Comparison of ENCODE assay signal across 13 cellular contexts in genomic region chr7:106139253-106140251, GRCh38. TPM values are rescaled to one million over a fixed set of nuclear protein-coding genes. Genes with fewer than 3 reads are reported as not detected.
A peak's percentile ranks its signal among the peaks of the same experiment; 100 is the strongest.
DNase-seq lines count a peak whose midpoint lies in the region; ATAC-seq and TF ChIP-seq lines count a peak whose summit lies in the region.
"Had no signal": no experiment of that assay in that cellular context is flagged by ENCODE, and none has a peak within 500 bp of the region (broad histone marks: within the 10 kb centered on the region; RNA-seq: fewer than 3 reads in every experiment).

No MANE protein-coding gene starts in this region.

- no peak overlapping the region for H4K8ac ChIP-seq in mesendoderm (ENCODE audit: low read depth, low read length)

- H3K56ac ChIP-seq in mesendoderm (ENCODE audit: low read length) = no peak overlapping the region

- no peak overlapping the region for H2BK15ac ChIP-seq in mesendoderm (replicated peaks; ENCODE audit: low read depth)

- no peak overlapping the region for H2BK5ac ChIP-seq in mesendoderm (ENCODE audit: low read length)

- no peak overlapping the region for H4K5ac ChIP-seq in mesendoderm (ENCODE audit: low read length)

- H3K4me3 ChIP-seq in AG04449 (ENCODE audit: low read depth, low read length) (no peak overlapping the region), fibroblast of the aortic adventitia (ENCODE audit: low read depth, low read length) (no peak overlapping the region), neural cell (ENCODE audit: low read length) (no peak overlapping the region), mesendoderm (ENCODE audit: low read length) (no peak overlapping the region)

- H3K27me3 ChIP-seq in neural cell (ENCODE audit: insufficient read depth, low read depth, low read length) (no peaks in the 10 kb centered on the region), mesendoderm (ENCODE audit: insufficient read depth, low read length, poor library complexity) (no peaks in the 10 kb centered on the region)

- H3K79me2 ChIP-seq in neural cell (replicated peaks; ENCODE audit: insufficient read depth, low read length) = no peaks in the 10 kb centered on the region
- no peaks in the 10 kb centered on the region for H3K79me2 ChIP-seq in mesendoderm (ENCODE audit: control insufficient read depth, insufficient read depth, low read length)

- H3K4ac ChIP-seq in mesendoderm (ENCODE audit: low read depth, low read length) = no peak overlapping the region

- no peak overlapping the region for H3K27ac ChIP-seq in neural cell (ENCODE audit: low read length)
- H3K27ac ChIP-seq in mesendoderm (ENCODE audit: low read depth, low read length) = no peak overlapping the region

- POLR2A ChIA-PET in AG04449 (lab: Yijun Ruan, JAX) = no interaction called here

- H3K18ac ChIP-seq in mesendoderm (ENCODE audit: low read length) = no peak overlapping the region

- H2AK5ac ChIP-seq in mesendoderm (ENCODE audit: low read length) = no peak overlapping the region

- no peak for TF ChIP-seq EP300 in neural cell (conservative IDR thresholded peaks at IDR 0.05; ENCODE audit: poor library complexity, severe bottlenecking)

- H3K36me3 ChIP-seq in neural cell (ENCODE audit: insufficient read depth, low read length) (no peaks in the 10 kb centered on the region), mesendoderm (ENCODE audit: control insufficient read depth, insufficient read depth, low read length) (no peaks in the 10 kb centered on the region)

- H3K9ac ChIP-seq in neural cell (ENCODE audit: low read length) = no peak overlapping the region
- H3K9ac ChIP-seq in mesendoderm (ENCODE audit: low read length) = no peak overlapping the region

- TF ChIP-seq RAD21 in neural cell (conservative IDR thresholded peaks at IDR 0.05) = no peak

- H4K20me1 ChIP-seq in neural cell (ENCODE audit: insufficient read depth) = no peaks in the 10 kb centered on the region

- DNase-seq in AG04449 (ENCODE audit: low read depth, low spot score) (peak; percentile 23), NCI-H2171 (lab: John Stamatoyannopoulos, UW) (peak; percentile 56), fibroblast of the aortic adventitia (ENCODE audit: low read depth) (peak; percentile 51), mesendoderm (no peak), SKM-1 (lab: John Stamatoyannopoulos, UW; ENCODE audit: unreplicated experiment) (no peak)
- DNase-seq: activated T-cell treated with anti-CD3 and anti-CD28 coated beads, Interleukin-2, amount 50 U/mL, for 72 hours; AML-193; small intestine; T-helper 17 cell had no signal

- no peak overlapping the region for H3K23ac ChIP-seq in mesendoderm (ENCODE audit: low read length)

- no peak overlapping the region for H2AFZ ChIP-seq in neural cell (ENCODE audit: low read depth, low read length)

- WGBS in mesendoderm (ENCODE audit: extremely low coverage, insufficient coverage, low lambda C conversion rate) = no CpG with 5 or more reads among the region's 8 CpGs

- CTCF ChIA-PET in AG04449 (lab: Yijun Ruan, JAX) = interaction anchor here (0.8 to 1.7 kb wide), 6 partner anchors 13 to 98 kb away, joined by 3 to 5 read pairs (median 4); no protein-coding TSS in a partner anchor

- H3K4me2 ChIP-seq in neural cell (ENCODE audit: low read length) (no peak overlapping the region), mesendoderm (ENCODE audit: low read length) (no peak overlapping the region)

- TF ChIP-seq CTCF in AG04449 (IDR thresholded peaks at IDR 0.05; ENCODE audit: insufficient read depth, low read length, missing control alignments) (no peak), fibroblast of the aortic adventitia (IDR thresholded peaks at IDR 0.05; ENCODE audit: insufficient read depth, low read length) (no peak), neural cell (IDR thresholded peaks at IDR 0.05; ENCODE audit: poor library complexity, severe bottlenecking) (no peak)

- ATAC-seq in GM18907 (IDR thresholded peaks at IDR 0.05; ENCODE audit: unreplicated experiment) (no peak), GM21526 (IDR thresholded peaks at IDR 0.05; ENCODE audit: low FRiP score, unreplicated experiment) (no peak)
- ATAC-seq: activated T-cell treated with anti-CD3 and anti-CD28 coated beads, Interleukin-2, amount 50 U/mL, for 72 hours; stimulated activated effector memory CD8-positive, alpha-beta T cell treated with anti-CD3 and anti-CD28 coated beads, Interleukin-12 subunit alpha, Interleukin-12 subunit beta, amount 100 ng/mL, for 72 hours; T-helper 17 cell had no signal

- H3K9me2 ChIP-seq in neural cell (ENCODE audit: insufficient read depth, low read length) = no peaks in the 10 kb centered on the region

- H3K4me1 ChIP-seq in mesendoderm (ENCODE audit: control insufficient read depth, low read depth, low read length) = peaks cover 2% of the 10 kb centered on the region

- no peaks in the 10 kb centered on the region for H3K9me3 ChIP-seq in neural cell (ENCODE audit: low read length)

- no peaks in the 10 kb centered on the region for H3K79me1 ChIP-seq in mesendoderm (ENCODE audit: low read length)

- no peaks in the 10 kb centered on the region for H3F3A ChIP-seq in neural cell (ENCODE audit: insufficient read depth, low read length, poor library complexity, severe bottlenecking)

- no peak overlapping the region for H2BK120ac ChIP-seq in mesendoderm (ENCODE audit: low read depth, low read length)

TF ChIP-seq in neural cell, 6 proteins besides CTCF, POLR2A, EP300 and RAD21:
- TF ChIP-seq TAF1 (IDR thresholded peaks at IDR 0.05; ENCODE audit: low read depth) (no peak), POLR2AphosphoS5 (IDR thresholded peaks at IDR 0.05) (peak; percentile 35)
TF ChIP-seq in neural cell: peak in this region for 1.

RNA-seq across cellular contexts. Expression of gene SYPL1, which starts 27.4 kb away (rescaled TPM):
- total RNA-seq in fibroblast of the aortic adventitia (ENCODE audit: low replicate concordance) = 69.5 and 72.2 TPM in 2 replicates
- polyA plus RNA-seq in neural cell = 17.4 and 22.8 TPM in 2 replicates
- polyA minus RNA-seq in neural cell = 13.1 and 13.4 TPM in 2 replicates
- polyA plus RNA-seq in mesendoderm (2013, experiment 1 of 2) = 62.6 TPM
- 61.6 TPM for polyA plus RNA-seq in mesendoderm (2013, experiment 2 of 2)

Comparison
In these comparisons a context has a peak if more than half of its experiments do, and no peak if none do; other contexts are left out.
1. DNase-seq: peak in AG04449 (single experiment), NCI-H2171 (single experiment) and fibroblast of the aortic adventitia (single experiment); none in mesendoderm (single experiment) and SKM-1 (single experiment).